Comparison of ENCODE assay signal across 26 cellular contexts in genomic region chr3:50417637-50418033, GRCh38.
"Had no signal": no experiment of that assay in that cellular context is flagged by ENCODE, and none has a peak within 500 bp of the region (broad histone marks: within the 10 kb centered on the region; RNA-seq: fewer than 3 reads in every experiment).

No MANE protein-coding gene starts in this region.

- H3K36me3 Mint-ChIP-seq: natural killer cell treated with Interleukin-12 subunit alpha and Interleukin-12 subunit beta and Interleukin-15 and Interleukin-18, amount 100 ng/mL, for 72 hours had no signal

- H3K27ac ChIP-seq: body of pancreas, hepatocyte, psoas muscle, right atrium auricular region, thyroid gland, upper lobe of right lung, VCaP had no signal

- DNase-seq: activated CD4-positive, alpha-beta memory T cell treated with anti-CD3 and anti-CD28 coated beads, Interleukin-2, amount 10 ng/mL, durations not matched to agents 7 days and 5 days; activated CD4-positive, alpha-beta T cell treated with anti-CD3 and anti-CD28 coated beads, Interleukin-2, amount 10 ng/mL, durations not matched to agents 24 days and 14 days; activated gamma-delta T cell; activated naive CD4-positive, alpha-beta T cell treated with anti-CD3 and anti-CD28 coated beads, Interleukin-2, amount 50 U/mL, for 16 hours; activated naive CD8-positive, alpha-beta T cell treated with anti-CD3 and anti-CD28 coated beads, Interleukin-2, amount 50 U/mL, for 24 hours; anterior cingulate cortex; body of pancreas; effector CD4-positive, alpha-beta T cell; glutamatergic neuron; kidney glomerular epithelial cell; left ventricle myocardium superior; midbrain; psoas muscle; stimulated activated CD4-positive, alpha-beta T cell treated with anti-CD3 and anti-CD28 coated beads, Interleukin-4, amount 100 ng/mL, for 4 hours; substantia nigra; T-helper 2 cell; thyroid gland; upper lobe of right lung had no signal

- H3K27me3 Mint-ChIP-seq: activated CD4-positive, alpha-beta memory T cell treated with anti-CD3 and anti-CD28 coated beads, Interleukin-2, amount 10 ng/mL, durations not matched to agents 7 days and 5 days; activated CD4-positive, alpha-beta T cell treated with anti-CD3 and anti-CD28 coated beads, Interleukin-2, amount 10 ng/mL, durations not matched to agents 24 days and 14 days; activated naive CD8-positive, alpha-beta T cell treated with anti-CD3 and anti-CD28 coated beads, Interleukin-2, amount 50 U/mL, for 24 hours; dendritic cell treated with granulocyte-macrophage colony-stimulating factor and Interleukin-4, amounts not matched to agents 40 ng/mL and 50 ng/mL, for 4 days; natural killer cell treated with Interleukin-12 subunit alpha and Interleukin-12 subunit beta and Interleukin-15 and Interleukin-18, amount 100 ng/mL, for 72 hours; stimulated activated naive CD8-positive, alpha-beta T cell treated with anti-CD3 and anti-CD28 coated beads, Interleukin-15, Interleukin-2, amounts not matched to agents 100 ng/mL and 50 ng/mL, for 24 hours had no signal

- H2AFZ ChIP-seq: hepatocyte had no signal

- H3K4me3 Mint-ChIP-seq: activated CD4-positive, alpha-beta memory T cell treated with anti-CD3 and anti-CD28 coated beads, Interleukin-2, amount 10 ng/mL, durations not matched to agents 7 days and 5 days; activated CD4-positive, alpha-beta T cell treated with anti-CD3 and anti-CD28 coated beads, Interleukin-2, amount 10 ng/mL, durations not matched to agents 24 days and 14 days; activated naive CD8-positive, alpha-beta T cell treated with anti-CD3 and anti-CD28 coated beads, Interleukin-2, amount 50 U/mL, for 24 hours; activated T-helper 1 cell treated with anti-CD3 and anti-CD28 coated beads, Interleukin-12 subunit alpha, Interleukin-12 subunit beta, Interleukin-2, Interleukin-4 antibody, amounts not matched to agents 30 ng/mL and 10 ng/mL and 1 ng/mL, durations not matched to agents 14 hours and 24 hours and 36 hours; dendritic cell treated with granulocyte-macrophage colony-stimulating factor and Interleukin-4, amounts not matched to agents 40 ng/mL and 50 ng/mL, for 4 days; natural killer cell treated with Interleukin-12 subunit alpha and Interleukin-12 subunit beta and Interleukin-15 and Interleukin-18, amount 100 ng/mL, for 72 hours; stimulated activated naive CD8-positive, alpha-beta T cell treated with anti-CD3 and anti-CD28 coated beads, Interleukin-15, Interleukin-2, amounts not matched to agents 100 ng/mL and 50 ng/mL, for 24 hours had no signal

- H3K9me3 Mint-ChIP-seq: activated CD4-positive, alpha-beta memory T cell treated with anti-CD3 and anti-CD28 coated beads, Interleukin-2, amount 10 ng/mL, durations not matched to agents 7 days and 5 days; activated CD4-positive, alpha-beta T cell treated with anti-CD3 and anti-CD28 coated beads, Interleukin-2, amount 10 ng/mL, durations not matched to agents 24 days and 14 days; activated naive CD8-positive, alpha-beta T cell treated with anti-CD3 and anti-CD28 coated beads, Interleukin-2, amount 50 U/mL, for 24 hours; activated T-helper 1 cell treated with anti-CD3 and anti-CD28 coated beads, Interleukin-12 subunit alpha, Interleukin-12 subunit beta, Interleukin-2, Interleukin-4 antibody, amounts not matched to agents 30 ng/mL and 10 ng/mL and 1 ng/mL, durations not matched to agents 14 hours and 24 hours and 36 hours; dendritic cell treated with granulocyte-macrophage colony-stimulating factor and Interleukin-4, amounts not matched to agents 40 ng/mL and 50 ng/mL, for 4 days; natural killer cell treated with Interleukin-12 subunit alpha and Interleukin-12 subunit beta and Interleukin-15 and Interleukin-18, amount 100 ng/mL, for 72 hours; stimulated activated naive CD8-positive, alpha-beta T cell treated with anti-CD3 and anti-CD28 coated beads, Interleukin-15, Interleukin-2, amounts not matched to agents 100 ng/mL and 50 ng/mL, for 24 hours had no signal

- H3K4me2 ChIP-seq: hepatocyte had no signal

- H3K9me3 ChIP-seq: body of pancreas, psoas muscle, right atrium auricular region, thyroid gland, upper lobe of right lung had no signal

- H3K27me3 ChIP-seq: body of pancreas, hepatocyte, right atrium auricular region, thyroid gland, upper lobe of right lung had no signal

- H3K4me3 ChIP-seq: body of pancreas, hepatocyte, psoas muscle, right atrium auricular region, thyroid gland, upper lobe of right lung had no signal

- H3K27ac Mint-ChIP-seq: activated CD4-positive, alpha-beta memory T cell treated with anti-CD3 and anti-CD28 coated beads, Interleukin-2, amount 10 ng/mL, durations not matched to agents 7 days and 5 days; activated CD4-positive, alpha-beta T cell treated with anti-CD3 and anti-CD28 coated beads, Interleukin-2, amount 10 ng/mL, durations not matched to agents 24 days and 14 days; activated naive CD8-positive, alpha-beta T cell treated with anti-CD3 and anti-CD28 coated beads, Interleukin-2, amount 50 U/mL, for 24 hours; activated T-helper 1 cell treated with anti-CD3 and anti-CD28 coated beads, Interleukin-12 subunit alpha, Interleukin-12 subunit beta, Interleukin-2, Interleukin-4 antibody, amounts not matched to agents 30 ng/mL and 10 ng/mL and 1 ng/mL, durations not matched to agents 14 hours and 24 hours and 36 hours; dendritic cell treated with granulocyte-macrophage colony-stimulating factor and Interleukin-4, amounts not matched to agents 40 ng/mL and 50 ng/mL, for 4 days; natural killer cell treated with Interleukin-12 subunit alpha and Interleukin-12 subunit beta and Interleukin-15 and Interleukin-18, amount 100 ng/mL, for 72 hours; stimulated activated naive CD8-positive, alpha-beta T cell treated with anti-CD3 and anti-CD28 coated beads, Interleukin-15, Interleukin-2, amounts not matched to agents 100 ng/mL and 50 ng/mL, for 24 hours had no signal

- H3K4me1 ChIP-seq: body of pancreas, psoas muscle, right atrium auricular region, thyroid gland, upper lobe of right lung had no signal

- ATAC-seq: activated CD4-positive, CD25-positive, alpha-beta regulatory T cell treated with anti-CD3 and anti-CD28 coated beads, Interleukin-2, amount 50 U/mL, for 24 hours; activated naive CD8-positive, alpha-beta T cell treated with anti-CD3 and anti-CD28 coated beads, Interleukin-2, amount 50 U/mL, for 24 hours; body of pancreas; left ventricle myocardium superior; psoas muscle; upper lobe of right lung had no signal

- H3K79me2 ChIP-seq: hepatocyte had no signal

- H3K36me3 ChIP-seq: right atrium auricular region, thyroid gland, upper lobe of right lung had no signal
